In genomic region chr1:226549937-226550670, GRCh38 we compare ENCODE assay signal across 8 cellular contexts. TPM values are rescaled to one million over a fixed set of nuclear protein-coding genes. Genes with fewer than 3 reads are reported as not detected.
DNase-seq lines count a peak whose midpoint lies in the region; ATAC-seq and TF ChIP-seq lines count a peak whose summit lies in the region.

No MANE protein-coding gene starts in this region.

- no peak overlapping the region for H3K9ac ChIP-seq in mesendoderm (ENCODE audit: low read length)

- H3K27ac Mint-ChIP-seq in Caco-2 (ENCODE audit: unreplicated experiment), result no peak overlapping the region

- H3K18ac ChIP-seq in mesendoderm (ENCODE audit: low read length), result no peak overlapping the region

- H3K27me3 ChIP-seq in Caco-2 (replicated peaks; ENCODE audit: control insufficient read depth, insufficient read depth, low read length), result peaks cover 1% of the 10 kb centered on the region; the same call in 1 of the 2 replicates
- H3K27me3 ChIP-seq in SJCRH30, result no peaks in the 10 kb centered on the region
- H3K27me3 ChIP-seq in mesendoderm (ENCODE audit: insufficient read depth, low read length, poor library complexity), result peaks cover 7% of the 10 kb centered on the region
- peaks cover 26% of the 10 kb centered on the region for H3K27me3 ChIP-seq in suprapubic skin

- peaks cover 15% of the 10 kb centered on the region for H3K27me3 Mint-ChIP-seq in Caco-2 (ENCODE audit: insufficient read depth, unreplicated experiment)

- DNase-seq in Caco-2 (peak in 1 of 2 experiments; percentile 48), HEK293T (ENCODE audit: extremely low spot score) (no peak), SJCRH30 (peak in 1 of 2 experiments; percentile 39), ecto neural progenitor cell (ENCODE audit: low spot score) (peak; percentile 57), mesendoderm (peak; percentile 82), suprapubic skin (ENCODE audit: low spot score in 2 of 2) (no peak), HCEC 1CT (no peak)

- no peaks in the 10 kb centered on the region for H3K36me3 Mint-ChIP-seq in Caco-2 (ENCODE audit: insufficient read depth, unreplicated experiment)

- no peak overlapping the region for H2BK120ac ChIP-seq in mesendoderm (ENCODE audit: low read depth, low read length)

- peak overlapping the region; percentile 66 for H3K4me3 Mint-ChIP-seq in Caco-2 (ENCODE audit: unreplicated experiment)

- H3K36me3 ChIP-seq in Caco-2 (ENCODE audit: control insufficient read depth, insufficient read depth, low read length) (no peaks in the 10 kb centered on the region; the same call in 1 of the 2 replicates), SJCRH30 (no peaks in the 10 kb centered on the region), mesendoderm (ENCODE audit: control insufficient read depth, insufficient read depth, low read length) (no peaks in the 10 kb centered on the region), suprapubic skin (no peaks in the 10 kb centered on the region)

- H2AK5ac ChIP-seq in mesendoderm (ENCODE audit: low read length), result no peak overlapping the region

- no peak overlapping the region for H3K27ac ChIP-seq in SJCRH30
- no peak overlapping the region for H3K27ac ChIP-seq in mesendoderm (ENCODE audit: low read depth, low read length)
- H3K27ac ChIP-seq in suprapubic skin, result peak overlapping the region; percentile 42

- H3K4me3 ChIP-seq in Caco-2 (ENCODE audit: low read depth, low read length), result peak overlapping the region; percentile 40
- H3K4me3 ChIP-seq in SJCRH30, result peak overlapping the region; percentile 53
- H3K4me3 ChIP-seq in mesendoderm (ENCODE audit: low read length), result no peak overlapping the region
- peak overlapping the region; percentile 58 for H3K4me3 ChIP-seq in suprapubic skin

- H3K4me2 ChIP-seq in mesendoderm (ENCODE audit: low read length), result peak overlapping the region; percentile 4

- no peak overlapping the region for H4K8ac ChIP-seq in mesendoderm (ENCODE audit: low read depth, low read length)

- intact Hi-C loops in Caco-2 (cut with micrococcal nuclease; ENCODE audit: unreplicated experiment), result loop anchor here (2.0 to 10.0 kb wide), 2 partner anchors 55 to 275 kb away; no protein-coding TSS in a partner anchor

- TF ChIP-seq EP300 in suprapubic skin (IDR thresholded peaks at IDR 0.05), result no peak

- TF ChIP-seq POLR2A in suprapubic skin (IDR thresholded peaks at IDR 0.05), result no peak

- BruUV-seq in Caco-2 (replicated peaks; lab: Mats Ljungman, UMichigan), result no TSS peak

- no peak overlapping the region for H2BK5ac ChIP-seq in mesendoderm (ENCODE audit: low read length)

- ATAC-seq in HG03159 (IDR thresholded peaks at IDR 0.05; ENCODE audit: unreplicated experiment), result no peak

- H3K9me3 ChIP-seq in Caco-2 (no peaks in the 10 kb centered on the region), SJCRH30 (replicated peaks) (no peaks in the 10 kb centered on the region), suprapubic skin (no peaks in the 10 kb centered on the region)

- peaks cover 9% of the 10 kb centered on the region for H3K4me1 Mint-ChIP-seq in Caco-2 (ENCODE audit: low read depth, unreplicated experiment)

- no peak overlapping the region for H4K5ac ChIP-seq in mesendoderm (ENCODE audit: low read length)

- TF ChIP-seq CTCF in Caco-2 (IDR thresholded peaks at IDR 0.05; ENCODE audit: insufficient read depth in 1 of 2, low read depth in 1 of 2, low read length in 1 of 2, severe bottlenecking in 1 of 2, unreplicated experiment in 1 of 2) (peak in 1 of 2 experiments; percentile 34), suprapubic skin (IDR thresholded peaks at IDR 0.05) (peak in 1 of 2 donors; percentile 10)

- no CpG with 5 or more reads among the region's 21 CpGs for WGBS in mesendoderm (ENCODE audit: extremely low coverage, insufficient coverage, low lambda C conversion rate)
- WGBS in suprapubic skin, result 10% methylated on average over 10 of the region's 21 CpGs

- CTCF ChIA-PET in Caco-2 (lab: Charles Lee), result interaction anchor here (0.7 to 2.0 kb wide), 8 partner anchors 17 to 807 kb away, joined by 3 to 9 read pairs (median 6); partner anchors contain the start of gene PARP1
- CTCF ChIA-PET in HEK293T (lab: Yijun Ruan, JAX), result interaction anchor here (1.1 kb wide), 1 partner anchor 58 kb away, joined by 3 read pairs; no protein-coding TSS in a partner anchor

- H3K4me1 ChIP-seq in Caco-2 (peaks cover 6% of the 10 kb centered on the region), SJCRH30 (peaks cover 25% of the 10 kb centered on the region), mesendoderm (ENCODE audit: control insufficient read depth, low read depth, low read length) (peaks cover 3% of the 10 kb centered on the region), suprapubic skin (peaks cover 35% of the 10 kb centered on the region)

- no peaks in the 10 kb centered on the region for H3K79me2 ChIP-seq in mesendoderm (ENCODE audit: control insufficient read depth, insufficient read depth, low read length)

- H3K9me3 Mint-ChIP-seq in Caco-2 (ENCODE audit: unreplicated experiment), result no peaks in the 10 kb centered on the region

- POLR2A ChIA-PET in Caco-2 (lab: Charles Lee), result interaction anchor here (0.5 kb wide), 1 partner anchor 20 kb away, joined by 4 read pairs; no protein-coding TSS in a partner anchor
- POLR2A ChIA-PET in HEK293T (lab: Yijun Ruan, JAX), result interaction anchor here (1.0 to 2.5 kb wide), 2 partner anchors 59 to 142 kb away, joined by 3 to 8 read pairs; partner anchors contain the start of gene PARP1

- no peak overlapping the region for H3K56ac ChIP-seq in mesendoderm (ENCODE audit: low read length)

- H3K23ac ChIP-seq in mesendoderm (ENCODE audit: low read length), result no peak overlapping the region

- H3K4ac ChIP-seq in mesendoderm (ENCODE audit: low read depth, low read length), result no peak overlapping the region

- no peak overlapping the region for H2BK15ac ChIP-seq in mesendoderm (replicated peaks; ENCODE audit: low read depth)

- H3K79me1 ChIP-seq in mesendoderm (ENCODE audit: low read length), result no peaks in the 10 kb centered on the region

TF ChIP-seq in HEK293T, 16 proteins besides CTCF, POLR2A, EP300 and RAD21:
- TF ChIP-seq ZNF384 (IDR thresholded peaks at IDR 0.05), result peak; percentile 88
- TF ChIP-seq PKNOX1 (IDR thresholded peaks at IDR 0.05), result no peak
- TF ChIP-seq SUZ12 (IDR thresholded peaks at IDR 0.05), result no peak
- no peak for TF ChIP-seq ELF4 (IDR thresholded peaks at IDR 0.05)

RNA-seq across cellular contexts. Expression of gene STUM, which starts 1.5 kb away (rescaled TPM):
- total RNA-seq in Caco-2 (2022) (1.7 and 1.9 TPM in 2 replicates), suprapubic skin (1 to 10 TPM; 1.6 to 5.9 (median 2.0) TPM)
- total RNA-seq in SJCRH30 (2014; rRNA removed; shearing (Covaris generic)), result 0.71 and 0.75 TPM in 2 replicates
- polyA plus RNA-seq in mesendoderm (2013, experiment 1 of 2), result 0.25 TPM
- polyA plus RNA-seq in mesendoderm (2013, experiment 2 of 2), result 0.22 TPM

Comparison
In these comparisons a context has a peak if more than half of its experiments do, and no peak if none do; other contexts are left out.
1. DNase-seq: peak in ecto neural progenitor cell (single experiment) and mesendoderm (single experiment); none in HEK293T (single experiment), suprapubic skin (0 of 2) and HCEC 1CT (single experiment).